In genomic region chr11:122305018-122305417, GRCh38 we compare ENCODE assay signal across 17 cellular contexts.
DNase-seq lines count a peak whose midpoint lies in the region; ATAC-seq and TF ChIP-seq lines count a peak whose summit lies in the region.
"Had no signal": no experiment of that assay in that cellular context is flagged by ENCODE, and none has a peak within 500 bp of the region (broad histone marks: within the 10 kb centered on the region; RNA-seq: fewer than 3 reads in every experiment).

No MANE protein-coding gene starts in this region.

- H3K4me1 ChIP-seq in thoracic aorta (ENCODE audit: control insufficient read depth in 1 of 2, low read depth in 2 of 2) = peaks cover 11 to 51% of the 10 kb centered on the region in 2 donors
- H3K4me1 ChIP-seq: HAP-1 had no signal

- peak; percentile 7 for ATAC-seq in omental fat pad (ENCODE audit: low FRiP score)
- ATAC-seq in thoracic aorta (ENCODE audit: insufficient number of reproducible peaks, low FRiP score, low read depth) = no peak
- no peak for ATAC-seq in HG03025 (IDR thresholded peaks at IDR 0.05; ENCODE audit: low FRiP score, unreplicated experiment)
- no peak for ATAC-seq in HG02981 (IDR thresholded peaks at IDR 0.05; ENCODE audit: unreplicated experiment)
- ATAC-seq: A549; CD8-positive, alpha-beta T cell; K562 had no signal

- H3K27ac ChIP-seq in coronary artery = peak overlapping the region in 1 of 2 donors; percentile 73
- peak overlapping the region; percentile 87 to 95 for H3K27ac ChIP-seq in thoracic aorta
- H3K27ac ChIP-seq: A549, GM23248 had no signal

- H3K4me3 ChIP-seq in coronary artery (peak overlapping the region; percentile 38), fibroblast of the aortic adventitia (ENCODE audit: low read depth, low read length) (no peak overlapping the region), thoracic aorta (peak overlapping the region; percentile 71)
- H3K4me3 ChIP-seq: A549, GM23248, HAP-1, K562 had no signal

- no peaks in the 10 kb centered on the region for H3K27me3 ChIP-seq in thoracic aorta (replicated peaks; ENCODE audit: insufficient read depth)

- H3K9me3 Mint-ChIP-seq in activated naive CD8-positive, alpha-beta T cell treated with anti-CD3 and anti-CD28 coated beads for 36 hours = no peaks in the 10 kb centered on the region

- H3K4me3 Mint-ChIP-seq in activated naive CD8-positive, alpha-beta T cell treated with anti-CD3 and anti-CD28 coated beads for 36 hours = no peak overlapping the region
- H3K4me3 Mint-ChIP-seq: CD8-positive, alpha-beta T cell had no signal

- H3K9me3 ChIP-seq in thoracic aorta = no peaks in the 10 kb centered on the region
- H3K9me3 ChIP-seq: A549, HAP-1 had no signal

- H3K36me3 Mint-ChIP-seq in activated naive CD8-positive, alpha-beta T cell treated with anti-CD3 and anti-CD28 coated beads for 36 hours = no peaks in the 10 kb centered on the region
- H3K36me3 Mint-ChIP-seq: CD8-positive, alpha-beta T cell had no signal

- H3K4me1 Mint-ChIP-seq in activated naive CD8-positive, alpha-beta T cell treated with anti-CD3 and anti-CD28 coated beads for 36 hours = no peaks in the 10 kb centered on the region

- H3K36me3 ChIP-seq in thoracic aorta = no peaks in the 10 kb centered on the region
- H3K36me3 ChIP-seq: HAP-1 had no signal

- no peak for DNase-seq in coronary artery (ENCODE audit: low spot score)
- DNase-seq in fibroblast of the aortic adventitia (ENCODE audit: low read depth) = peak; percentile 78
- DNase-seq in omental fat pad (ENCODE audit: low spot score) = no peak
- DNase-seq in thoracic aorta (ENCODE audit: low spot score) = no peak
- DNase-seq in NCI-H524 treated with DMSO at 0.1 percent for 48 hours (lab: John Stamatoyannopoulos, UW) = no peak
- DNase-seq in activated naive CD8-positive, alpha-beta T cell treated with anti-CD3 and anti-CD28 coated beads for 36 hours = no peak
- DNase-seq: Calu3; CD8-positive, alpha-beta T cell; GM23248; NCI-H1105; NCI-H774; Right ventricle myocardium superior had no signal

- no peak for TF ChIP-seq CTCF in coronary artery (IDR thresholded peaks at IDR 0.05)
- TF ChIP-seq CTCF in fibroblast of the aortic adventitia (IDR thresholded peaks at IDR 0.05; ENCODE audit: insufficient read depth, low read length) = no peak
- TF ChIP-seq CTCF in omental fat pad (IDR thresholded peaks at IDR 0.05) = no peak
- TF ChIP-seq CTCF in thoracic aorta (IDR thresholded peaks at IDR 0.05) = no peak

- peaks cover 9% of the 10 kb centered on the region for H3K27me3 Mint-ChIP-seq in activated naive CD8-positive, alpha-beta T cell treated with anti-CD3 and anti-CD28 coated beads for 36 hours

- H3K27ac Mint-ChIP-seq in activated naive CD8-positive, alpha-beta T cell treated with anti-CD3 and anti-CD28 coated beads for 36 hours = no peak overlapping the region
- H3K27ac Mint-ChIP-seq: CD8-positive, alpha-beta T cell had no signal
